ENCODE assay signal across 21 cellular contexts in genomic region chr2:69145204-69145603, GRCh38.
"Had no signal": no experiment of that assay in that cellular context is flagged by ENCODE, and none has a peak within 500 bp of the region (broad histone marks: within the 10 kb centered on the region; RNA-seq: fewer than 3 reads in every experiment).

No MANE protein-coding gene starts in this region.

- H3K4me1 Mint-ChIP-seq: naive B cell; stimulated activated naive CD8-positive, alpha-beta T cell treated with anti-CD3 and anti-CD28 coated beads, Interleukin-15, amount 100 ng/mL, for 72 hours had no signal

- DNase-seq: activated CD4-positive, CD25-positive, alpha-beta regulatory T cell treated with anti-CD3 and anti-CD28 coated beads, Interleukin-2, amount 50 U/mL, for 72 hours; activated CD8-positive, alpha-beta memory T cell treated with anti-CD3 and anti-CD28 coated beads for 24 hours; activated CD8-positive, alpha-beta memory T cell treated with anti-CD3 and anti-CD28 coated beads, Interleukin-2, amount 50 U/mL, for 48 hours; activated gamma-delta T cell; activated T-cell treated with anti-CD3 and anti-CD28 coated beads, Interleukin-2, amount 50 U/mL, for 72 hours; adrenal gland; central memory CD4-positive, alpha-beta T cell; cortex of kidney; effector CD8-positive, alpha-beta T cell; heart right ventricle; left lung; naive B cell; pancreas; sigmoid colon; stimulated activated CD4-positive, alpha-beta T cell treated with anti-CD3 and anti-CD28 coated beads, Interleukin-15, amount 100 ng/mL, for 24 hours; stimulated activated CD4-positive, alpha-beta T cell treated with anti-CD3 and anti-CD28 coated beads, Interleukin-2, amount 100 ng/mL, for 48 hours; stimulated activated naive CD8-positive, alpha-beta T cell treated with anti-CD3 and anti-CD28 coated beads, Interleukin-15, amount 100 ng/mL, for 72 hours; testis had no signal

- H3K4me3 ChIP-seq: adrenal gland, esophagus muscularis mucosa, heart right ventricle, left lung, pancreas, sigmoid colon, testis had no signal

- H3K9me3 Mint-ChIP-seq: activated naive CD4-positive, alpha-beta T cell treated with anti-CD3 and anti-CD28 coated beads, Interleukin-2, amount 50 U/mL, for 72 hours; activated T-cell treated with anti-CD3 and anti-CD28 coated beads, Interleukin-2, amount 50 U/mL, for 72 hours; naive B cell; stimulated activated naive CD8-positive, alpha-beta T cell treated with anti-CD3 and anti-CD28 coated beads, Interleukin-15, amount 100 ng/mL, for 72 hours; T-helper 1 cell treated with Interleukin-12 subunit alpha and Interleukin-12 subunit beta and Interleukin-4 antibody, amounts not matched to agents 30 μg/mL and 1 μg/mL, for 36 hours had no signal

- H3K36me3 Mint-ChIP-seq: activated naive CD4-positive, alpha-beta T cell treated with anti-CD3 and anti-CD28 coated beads, Interleukin-2, amount 50 U/mL, for 72 hours; naive B cell had no signal

- ATAC-seq: activated naive CD4-positive, alpha-beta T cell treated with anti-CD3 and anti-CD28 coated beads, Interleukin-2, amount 50 U/mL, for 72 hours; activated T-cell treated with anti-CD3 and anti-CD28 coated beads, Interleukin-2, amount 50 U/mL, for 72 hours; left lung; pancreas; stimulated activated naive CD8-positive, alpha-beta T cell treated with anti-CD3 and anti-CD28 coated beads, Interleukin-15, amount 100 ng/mL, for 72 hours had no signal

- H3K4me1 ChIP-seq: left lung, pancreas had no signal

- H3K9me3 ChIP-seq: adrenal gland, esophagus muscularis mucosa, heart right ventricle, left lung, pancreas, sigmoid colon, testis had no signal

- H3K36me3 ChIP-seq: adrenal gland, left lung, pancreas had no signal

- H3K27ac ChIP-seq: adrenal gland, left lung, pancreas, testis had no signal

- H3K27me3 ChIP-seq: adrenal gland, esophagus muscularis mucosa, heart right ventricle, left lung, pancreas, sigmoid colon, testis had no signal

- H3K27ac Mint-ChIP-seq: activated naive CD4-positive, alpha-beta T cell treated with anti-CD3 and anti-CD28 coated beads, Interleukin-2, amount 50 U/mL, for 72 hours; activated T-cell treated with anti-CD3 and anti-CD28 coated beads, Interleukin-2, amount 50 U/mL, for 72 hours; stimulated activated naive CD8-positive, alpha-beta T cell treated with anti-CD3 and anti-CD28 coated beads, Interleukin-15, amount 100 ng/mL, for 72 hours; T-helper 1 cell treated with Interleukin-12 subunit alpha and Interleukin-12 subunit beta and Interleukin-4 antibody, amounts not matched to agents 30 μg/mL and 1 μg/mL, for 36 hours had no signal

- H3K4me3 Mint-ChIP-seq: activated T-cell treated with anti-CD3 and anti-CD28 coated beads, Interleukin-2, amount 50 U/mL, for 72 hours; naive B cell; stimulated activated naive CD8-positive, alpha-beta T cell treated with anti-CD3 and anti-CD28 coated beads, Interleukin-15, amount 100 ng/mL, for 72 hours; T-helper 1 cell treated with Interleukin-12 subunit alpha and Interleukin-12 subunit beta and Interleukin-4 antibody, amounts not matched to agents 30 μg/mL and 1 μg/mL, for 36 hours had no signal
